ENCODE assay signal across 7 cellular contexts in genomic region chr15:94526071-94526689, GRCh38.
A peak's percentile ranks its signal among the peaks of the same experiment; 100 is the strongest.
DNase-seq lines count a peak whose midpoint lies in the region; ATAC-seq and TF ChIP-seq lines count a peak whose summit lies in the region.

No MANE protein-coding gene starts in this region.

- POLR2A ChIA-PET in T-cell (lab: Charles Lee): no interaction called here

- H3K4me1 Mint-ChIP-seq in mesothelial cell of epicardium (no peaks in the 10 kb centered on the region), T-cell (no peaks in the 10 kb centered on the region)

- ATAC-seq in GM18511 (IDR thresholded peaks at IDR 0.05; ENCODE audit: unreplicated experiment): peak; percentile 77
- ATAC-seq in HG02798 (IDR thresholded peaks at IDR 0.05; ENCODE audit: poor library complexity, unreplicated experiment): peak; percentile 47
- ATAC-seq in GM21786 (IDR thresholded peaks at IDR 0.05; ENCODE audit: unreplicated experiment): no peak
- no peak for ATAC-seq in T-cell (replicated peaks in 1 of 4)

- H3K36me3 Mint-ChIP-seq in mesothelial cell of epicardium (no peaks in the 10 kb centered on the region), T-cell (no peaks in the 10 kb centered on the region)

- H3K4me3 Mint-ChIP-seq in mesothelial cell of epicardium (no peak overlapping the region), T-cell (no peak overlapping the region)

- no peaks in the 10 kb centered on the region for H3K27me3 Mint-ChIP-seq in mesothelial cell of epicardium (ENCODE audit: low read depth)
- H3K27me3 Mint-ChIP-seq in T-cell: peaks cover 6 to 8% of the 10 kb centered on the region in 2 donors

- DNase-seq in mesothelial cell of epicardium (ENCODE audit: low spot score in 2 of 2, unreplicated experiment in 2 of 2) (no peak), NCI-H1092 (lab: John Stamatoyannopoulos, UW) (no peak), T-cell (no peak)

- CTCF ChIA-PET in T-cell (lab: Charles Lee): no interaction called here

- H3K9me3 Mint-ChIP-seq in mesothelial cell of epicardium (peaks cover 13% of the 10 kb centered on the region), T-cell (no peaks in the 10 kb centered on the region)

- H3K27ac ChIP-seq in VCaP: no peak overlapping the region

- TF ChIP-seq CTCF in VCaP (conservative IDR thresholded peaks at IDR 0.05) (peak; percentile 77), mesothelial cell of epicardium (IDR thresholded peaks at IDR 0.05; ENCODE audit: unreplicated experiment) (peak; percentile 73)

- H3K27ac Mint-ChIP-seq in mesothelial cell of epicardium (no peak overlapping the region), T-cell (no peak overlapping the region)

Comparison
In these comparisons a context has a peak if more than half of its experiments do, and no peak if none do; other contexts are left out.
1. ATAC-seq: peak in GM18511 (single experiment) and HG02798 (single experiment); none in GM21786 (single experiment) and T-cell (0 of 4).